ENCODE assay signal across 2 cellular contexts in the genomic region with DNA sequence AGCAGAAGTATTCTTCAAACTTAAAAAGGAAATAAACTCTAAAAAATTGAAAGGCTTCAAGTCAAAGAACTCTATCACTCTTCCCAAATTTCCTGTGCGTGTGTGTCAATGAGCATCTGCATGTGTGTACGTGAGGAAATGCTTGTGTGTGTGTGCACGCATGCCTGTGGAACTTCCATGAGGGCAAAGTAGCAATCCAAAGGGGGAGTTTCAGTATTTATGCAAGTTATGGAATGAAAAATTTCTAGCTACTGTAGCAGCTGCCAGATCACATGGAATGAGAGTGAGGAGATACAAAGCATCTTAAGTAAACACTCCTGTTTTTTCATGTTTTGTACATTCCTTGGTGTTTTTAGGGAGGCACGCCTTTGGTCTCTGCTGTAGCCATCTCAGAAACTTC.
TF ChIP-seq lines count a peak whose summit lies in the region.

No MANE protein-coding gene starts in this region.

TF ChIP-seq in liver, 16 proteins besides CTCF, POLR2A, EP300 and RAD21:
- TF ChIP-seq SP1 (IDR thresholded peaks at IDR 0.05) (peak; percentile 15), FOXA1 (IDR thresholded peaks at IDR 0.05) (no peak), RXRA (IDR thresholded peaks at IDR 0.05) (peak in 1 of 2 donors; percentile 50), NR2F2 (IDR thresholded peaks at IDR 0.05) (peak; percentile 42)
- TF ChIP-seq, protein P1, sequence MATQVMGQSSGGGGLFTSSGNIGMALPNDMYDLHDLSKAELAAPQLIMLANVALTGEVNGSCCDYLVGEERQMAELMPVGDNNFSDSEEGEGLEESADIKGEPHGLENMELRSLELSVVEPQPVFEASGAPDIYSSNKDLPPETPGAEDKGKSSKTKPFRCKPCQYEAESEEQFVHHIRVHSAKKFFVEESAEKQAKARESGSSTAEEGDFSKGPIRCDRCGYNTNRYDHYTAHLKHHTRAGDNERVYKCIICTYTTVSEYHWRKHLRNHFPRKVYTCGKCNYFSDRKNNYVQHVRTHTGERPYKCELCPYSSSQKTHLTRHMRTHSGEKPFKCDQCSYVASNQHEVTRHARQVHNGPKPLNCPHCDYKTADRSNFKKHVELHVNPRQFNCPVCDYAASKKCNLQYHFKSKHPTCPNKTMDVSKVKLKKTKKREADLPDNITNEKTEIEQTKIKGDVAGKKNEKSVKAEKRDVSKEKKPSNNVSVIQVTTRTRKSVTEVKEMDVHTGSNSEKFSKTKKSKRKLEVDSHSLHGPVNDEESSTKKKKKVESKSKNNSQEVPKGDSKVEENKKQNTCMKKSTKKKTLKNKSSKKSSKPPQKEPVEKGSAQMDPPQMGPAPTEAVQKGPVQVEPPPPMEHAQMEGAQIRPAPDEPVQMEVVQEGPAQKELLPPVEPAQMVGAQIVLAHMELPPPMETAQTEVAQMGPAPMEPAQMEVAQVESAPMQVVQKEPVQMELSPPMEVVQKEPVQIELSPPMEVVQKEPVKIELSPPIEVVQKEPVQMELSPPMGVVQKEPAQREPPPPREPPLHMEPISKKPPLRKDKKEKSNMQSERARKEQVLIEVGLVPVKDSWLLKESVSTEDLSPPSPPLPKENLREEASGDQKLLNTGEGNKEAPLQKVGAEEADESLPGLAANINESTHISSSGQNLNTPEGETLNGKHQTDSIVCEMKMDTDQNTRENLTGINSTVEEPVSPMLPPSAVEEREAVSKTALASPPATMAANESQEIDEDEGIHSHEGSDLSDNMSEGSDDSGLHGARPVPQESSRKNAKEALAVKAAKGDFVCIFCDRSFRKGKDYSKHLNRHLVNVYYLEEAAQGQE (IDR thresholded peaks at IDR 0.05): peak; percentile 22
TF ChIP-seq in liver: peak in this region for 4.

TF ChIP-seq in HepG2, 621 proteins besides CTCF, POLR2A, EP300 and RAD21:
- no peak for TF ChIP-seq NKX3-1 (CRISPR knock-in tag; IDR thresholded peaks at IDR 0.05)
- TF ChIP-seq ELF1 (CRISPR knock-in tag; IDR thresholded peaks at IDR 0.05): no peak
- TF ChIP-seq ZNF205 (CRISPR knock-in tag; IDR thresholded peaks at IDR 0.05): no peak
